Comparison of ENCODE assay signal across 1 cellular context in the genomic region with DNA sequence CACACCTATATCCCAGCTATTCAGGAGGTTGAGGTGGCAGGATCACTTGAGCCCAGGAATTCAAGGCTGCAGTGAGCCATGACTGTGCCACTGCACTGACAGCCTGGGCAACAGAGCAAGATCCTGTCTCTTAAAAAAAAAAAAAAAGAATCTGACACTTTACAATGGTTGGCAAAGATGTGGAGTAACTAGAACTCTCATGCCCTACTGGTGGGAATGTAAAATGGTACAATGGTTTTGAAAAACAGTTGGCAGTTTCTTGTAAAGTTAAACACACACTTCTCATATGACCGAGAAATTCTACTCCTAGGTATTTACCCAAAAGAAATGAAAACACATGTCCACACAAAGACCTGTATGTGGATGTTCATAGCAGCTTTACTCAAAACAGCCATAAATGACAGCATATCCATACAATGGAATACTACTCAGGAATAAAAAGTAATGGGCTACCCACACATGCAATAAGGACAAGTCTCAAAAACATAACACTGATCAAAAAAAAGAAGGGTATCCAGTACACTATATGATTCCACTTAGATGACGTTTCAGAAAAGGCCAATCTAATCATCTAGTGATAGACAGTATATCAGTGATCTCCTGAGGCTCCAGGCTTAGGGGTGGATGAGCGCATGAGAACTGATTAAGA.
TF ChIP-seq lines count a peak whose summit lies in the region.

No MANE protein-coding gene starts in this region.

TF ChIP-seq in H1, 55 proteins besides CTCF, POLR2A, EP300 and RAD21:
- TF ChIP-seq TEAD4 (IDR thresholded peaks at IDR 0.05; ENCODE audit: low read depth, low read length), result 0 out of 2 replicates have a peak, but pooled peaks have one; percentile 24
- TF ChIP-seq ASH2L (IDR thresholded peaks at IDR 0.05; ENCODE audit: low read length), result no peak
